In the genomic region with DNA sequence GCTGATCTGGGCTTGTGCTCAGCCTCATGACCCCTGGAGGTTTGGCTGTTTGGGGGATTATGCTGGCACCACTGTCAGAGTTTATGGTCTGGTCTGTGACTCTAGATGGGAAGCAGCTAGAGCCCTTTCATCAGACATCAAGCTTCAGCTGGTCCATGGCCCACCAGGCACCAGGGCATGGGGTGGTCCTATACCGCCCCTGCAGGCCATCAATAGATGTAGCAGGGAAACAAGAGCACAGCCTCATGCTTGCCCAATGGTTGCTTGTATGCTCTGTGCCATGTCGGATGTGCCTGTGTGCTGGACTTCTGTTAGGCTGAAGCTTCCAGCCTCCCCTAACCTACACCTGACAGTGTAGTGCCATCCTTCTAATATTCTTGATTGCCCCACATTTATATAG, we compare ENCODE assay signal across 9 cellular contexts.
DNase-seq lines count a peak whose midpoint lies in the region; ATAC-seq and TF ChIP-seq lines count a peak whose summit lies in the region.
"Had no signal": no experiment of that assay in that cellular context is flagged by ENCODE, and none has a peak within 500 bp of the region (broad histone marks: within the 10 kb centered on the region; RNA-seq: fewer than 3 reads in every experiment).

No MANE protein-coding gene starts in this region.

- TF ChIP-seq CTCF in BJ (IDR thresholded peaks at IDR 0.05; ENCODE audit: insufficient read depth, low read depth, low read length), result peak; percentile 45
- peak; percentile 62 for TF ChIP-seq CTCF in OCI-LY1 (IDR thresholded peaks at IDR 0.05; ENCODE audit: low read length)
- TF ChIP-seq CTCF in glutamatergic neuron (IDR thresholded peaks at IDR 0.05; ENCODE audit: partially characterized antibody, unreplicated experiment), result peak; percentile 70

- no peak overlapping the region for H3K4me2 ChIP-seq in OCI-LY1 (ENCODE audit: low read length)

- no peaks in the 10 kb centered on the region for H3K79me2 ChIP-seq in OCI-LY1 (ENCODE audit: insufficient read depth, low read length)

- no peak overlapping the region for H3K4me3 Mint-ChIP-seq in glutamatergic neuron (ENCODE audit: unreplicated experiment)
- H3K4me3 Mint-ChIP-seq: naive B cell had no signal

- no peak overlapping the region for H3K27ac Mint-ChIP-seq in glutamatergic neuron (ENCODE audit: unreplicated experiment)

- no peak overlapping the region for H3K4me3 ChIP-seq in BJ (ENCODE audit: low read depth, low read length)
- no peak overlapping the region for H3K4me3 ChIP-seq in OCI-LY1 (ENCODE audit: low read depth, low read length, poor library complexity, severe bottlenecking)

- H3K27me3 ChIP-seq in BJ (ENCODE audit: control insufficient read depth, insufficient read depth, low read length), result peaks cover 2% of the 10 kb centered on the region
- H3K27me3 ChIP-seq in OCI-LY1 (ENCODE audit: insufficient read depth, low read length), result no peaks in the 10 kb centered on the region

- DNase-seq in BJ (ENCODE audit: low read depth) (no peak), glutamatergic neuron (peak; percentile 52), AG08395 (ENCODE audit: low spot score) (no peak), NCI-H2081 (lab: John Stamatoyannopoulos, UW) (no peak)
- DNase-seq in stimulated activated CD8-positive, alpha-beta memory T cell treated with anti-CD3 and anti-CD28 coated beads, Interleukin-4, amount 100 ng/mL, for 48 hours, result no peak
- DNase-seq: naive B cell had no signal

- no peaks in the 10 kb centered on the region for H3F3A ChIP-seq in OCI-LY1 (ENCODE audit: insufficient read depth, low read length)

- H3K36me3 ChIP-seq in BJ (ENCODE audit: control insufficient read depth, insufficient read depth, low read length) (no peaks in the 10 kb centered on the region), OCI-LY1 (ENCODE audit: insufficient read depth, low read length) (no peaks in the 10 kb centered on the region)

- CTCF ChIA-PET in BJ (lab: Yijun Ruan, JAX), result interaction anchor here (0.8 to 1.5 kb wide), 4 partner anchors 8 to 97 kb away, joined by 3 to 5 read pairs (median 4); no protein-coding TSS in a partner anchor

- no peak overlapping the region for H3K27ac ChIP-seq in OCI-LY1 (ENCODE audit: low read depth, low read length, poor library complexity, severe bottlenecking)

- H3K9me3 Mint-ChIP-seq in glutamatergic neuron (ENCODE audit: unreplicated experiment), result no peaks in the 10 kb centered on the region
- H3K9me3 Mint-ChIP-seq: naive B cell had no signal

- H3K9me2 ChIP-seq in OCI-LY1 (ENCODE audit: low read depth, low read length), result no peaks in the 10 kb centered on the region

- H3K4me1 ChIP-seq in OCI-LY1 (ENCODE audit: insufficient read depth, low read length, severe bottlenecking), result no peaks in the 10 kb centered on the region

- no peaks in the 10 kb centered on the region for H3K36me3 Mint-ChIP-seq in glutamatergic neuron (ENCODE audit: unreplicated experiment)
- H3K36me3 Mint-ChIP-seq: naive B cell had no signal

- no peak overlapping the region for H3K9ac ChIP-seq in OCI-LY1 (ENCODE audit: low read length)

- H4K20me1 ChIP-seq in OCI-LY1 (ENCODE audit: insufficient read depth, low read length), result no peaks in the 10 kb centered on the region

- no peaks in the 10 kb centered on the region for H3K9me3 ChIP-seq in OCI-LY1 (ENCODE audit: low read length)

- H3K4me1 Mint-ChIP-seq in glutamatergic neuron (ENCODE audit: low read depth, unreplicated experiment), result no peaks in the 10 kb centered on the region
- H3K4me1 Mint-ChIP-seq: naive B cell had no signal

- H2AFZ ChIP-seq in OCI-LY1 (ENCODE audit: low read length), result no peak overlapping the region

- no peaks in the 10 kb centered on the region for H3K27me3 Mint-ChIP-seq in glutamatergic neuron (ENCODE audit: unreplicated experiment)

- POLR2A ChIA-PET in BJ (lab: Charles Lee), result no interaction called here

- ATAC-seq in GM21723 (IDR thresholded peaks at IDR 0.05; ENCODE audit: unreplicated experiment) (peak; percentile 62), HG03439 (IDR thresholded peaks at IDR 0.05; ENCODE audit: unreplicated experiment) (no peak)
